ENCODE assay signal across 1 cellular context in the genomic region with DNA sequence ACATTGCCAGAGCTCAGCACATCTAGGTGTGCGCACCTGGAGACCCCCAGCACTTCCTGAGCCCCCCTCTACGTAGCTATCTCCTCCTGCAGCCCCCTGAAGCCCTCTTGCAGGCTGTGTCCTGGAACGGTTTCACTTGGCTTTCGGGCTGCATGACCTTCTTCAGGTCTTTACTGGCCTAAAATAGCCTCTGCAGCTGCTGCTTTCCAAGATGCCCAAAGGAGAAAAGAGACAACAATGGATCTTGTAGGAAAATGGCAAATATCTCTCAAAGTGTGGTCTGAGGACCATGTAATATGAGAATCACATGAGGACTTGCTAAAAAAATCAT.
TF ChIP-seq lines count a peak whose summit lies in the region.

No MANE protein-coding gene starts in this region.

TF ChIP-seq in IMR-90, 13 proteins besides CTCF, POLR2A, EP300 and RAD21:
- TF ChIP-seq MAFK (IDR thresholded peaks at IDR 0.05; ENCODE audit: low read depth, low read length) (no peak), MAZ (IDR thresholded peaks at IDR 0.05; ENCODE audit: borderline replicate concordance, low read depth, low read length) (no peak)
TF ChIP-seq in IMR-90: peak in this region for 0.
